23 cellular contexts compared by ENCODE assay signal in genomic region chr16:85915125-85915845, GRCh38. TPM values are rescaled to one million over a fixed set of nuclear protein-coding genes. Genes with fewer than 3 reads are reported as not detected.
DNase-seq lines count a peak whose midpoint lies in the region; ATAC-seq and TF ChIP-seq lines count a peak whose summit lies in the region.
"Had no signal": no experiment of that assay in that cellular context is flagged by ENCODE, and none has a peak within 500 bp of the region (broad histone marks: within the 10 kb centered on the region; RNA-seq: fewer than 3 reads in every experiment).

No MANE protein-coding gene starts in this region.

- peaks cover 87% of the 10 kb centered on the region for H3K36me3 Mint-ChIP-seq in stimulated activated naive CD8-positive, alpha-beta T cell treated with anti-CD3 and anti-CD28 coated beads, Interleukin-15, Interleukin-2, amounts not matched to agents 100 ng/mL and 50 ng/mL, for 24 hours (ENCODE audit: low read depth)
- peaks cover 18% of the 10 kb centered on the region for H3K36me3 Mint-ChIP-seq in activated naive CD8-positive, alpha-beta T cell treated with anti-CD3 and anti-CD28 coated beads, Interleukin-2, amount 10 ng/mL, durations not matched to agents 7 days and 5 days
- peaks cover 8% of the 10 kb centered on the region for H3K36me3 Mint-ChIP-seq in natural killer cell
- H3K36me3 Mint-ChIP-seq: CD4-positive, CD25-positive, alpha-beta regulatory T cell had no signal

- POLR2A ChIA-PET in activated naive CD8-positive, alpha-beta T cell treated with anti-CD3 and anti-CD28 coated beads, Interleukin-2, amount 10 ng/mL, durations not matched to agents 7 days and 5 days (lab: Charles Lee), result no interaction called here

- H3K27me3 Mint-ChIP-seq in stimulated activated naive CD8-positive, alpha-beta T cell treated with anti-CD3 and anti-CD28 coated beads, Interleukin-15, Interleukin-2, amounts not matched to agents 100 ng/mL and 50 ng/mL, for 24 hours, result no peaks in the 10 kb centered on the region
- H3K27me3 Mint-ChIP-seq in activated naive CD8-positive, alpha-beta T cell treated with anti-CD3 and anti-CD28 coated beads, Interleukin-2, amount 10 ng/mL, durations not matched to agents 7 days and 5 days, result no peaks in the 10 kb centered on the region
- H3K27me3 Mint-ChIP-seq in natural killer cell (ENCODE audit: low read depth in 2 of 2), result no peaks in the 10 kb centered on the region
- H3K27me3 Mint-ChIP-seq: activated CD4-positive, alpha-beta memory T cell treated with anti-CD3 and anti-CD28 coated beads, Interleukin-2, amount 10 ng/mL, durations not matched to agents 7 days and 5 days; CD4-positive, CD25-positive, alpha-beta regulatory T cell had no signal

- no peak for DNase-seq in stimulated activated naive CD8-positive, alpha-beta T cell treated with anti-CD3 and anti-CD28 coated beads, Interleukin-15, Interleukin-2, amounts not matched to agents 100 U/mL and 50 U/mL, for 24 hours
- no peak for DNase-seq in activated naive CD8-positive, alpha-beta T cell treated with anti-CD3 and anti-CD28 coated beads, Interleukin-2, amount 10 ng/mL, durations not matched to agents 7 days and 5 days
- DNase-seq in natural killer cell (no peak), NAMALWA (ENCODE audit: low spot score) (no peak), NCI-H526 treated with DMSO at 0.1 percent for 48 hours (lab: John Stamatoyannopoulos, UW) (no peak)
- DNase-seq: activated CD4-positive, alpha-beta memory T cell treated with anti-CD3 and anti-CD28 coated beads, Interleukin-2, amount 10 ng/mL, durations not matched to agents 7 days and 5 days; activated T-cell treated with anti-CD3 and anti-CD28 coated beads, Interleukin-2, amount 50 U/mL, for 48 hours; CD4-positive, CD25-positive, alpha-beta regulatory T cell; GOT3; KG1; left colon; NCI-H1048; NCI-H2029 treated with DMSO at 0.1 percent for 48 hours; NCI-H446; nephron progenitor cell; stimulated activated CD4-positive, alpha-beta T cell treated with anti-CD3 and anti-CD28 coated beads, Interleukin-2, amount 100 ng/mL, for 48 hours; WERI-Rb-1 had no signal

- no peak for ATAC-seq in stimulated activated naive CD8-positive, alpha-beta T cell treated with anti-CD3 and anti-CD28 coated beads, Interleukin-15, Interleukin-2, amounts not matched to agents 100 U/mL and 50 U/mL, for 24 hours
- ATAC-seq in activated naive CD8-positive, alpha-beta T cell treated with anti-CD3 and anti-CD28 coated beads, Interleukin-2, amount 10 ng/mL, durations not matched to agents 7 days and 5 days (ENCODE audit: low read depth), result no peak
- ATAC-seq in natural killer cell (no peak), HG02642 (IDR thresholded peaks at IDR 0.05; ENCODE audit: poor library complexity, unreplicated experiment) (no peak), GM21717 (IDR thresholded peaks at IDR 0.05; ENCODE audit: unreplicated experiment) (no peak)
- ATAC-seq: body of pancreas had no signal

- H3K27ac Mint-ChIP-seq in stimulated activated naive CD8-positive, alpha-beta T cell treated with anti-CD3 and anti-CD28 coated beads, Interleukin-15, Interleukin-2, amounts not matched to agents 100 ng/mL and 50 ng/mL, for 24 hours, result peak overlapping the region; percentile 13
- peak overlapping the region; percentile 40 for H3K27ac Mint-ChIP-seq in activated naive CD8-positive, alpha-beta T cell treated with anti-CD3 and anti-CD28 coated beads, Interleukin-2, amount 10 ng/mL, durations not matched to agents 7 days and 5 days
- H3K27ac Mint-ChIP-seq in natural killer cell, result peak overlapping the region; percentile 86
- H3K27ac Mint-ChIP-seq: activated CD4-positive, alpha-beta memory T cell treated with anti-CD3 and anti-CD28 coated beads, Interleukin-2, amount 10 ng/mL, durations not matched to agents 7 days and 5 days; CD4-positive, CD25-positive, alpha-beta regulatory T cell; nephron progenitor cell; progenitor cell of endocrine pancreas had no signal

- peaks cover 60% of the 10 kb centered on the region for H3K4me1 Mint-ChIP-seq in stimulated activated naive CD8-positive, alpha-beta T cell treated with anti-CD3 and anti-CD28 coated beads, Interleukin-15, Interleukin-2, amounts not matched to agents 100 ng/mL and 50 ng/mL, for 24 hours (ENCODE audit: low read depth)
- H3K4me1 Mint-ChIP-seq in activated naive CD8-positive, alpha-beta T cell treated with anti-CD3 and anti-CD28 coated beads, Interleukin-2, amount 10 ng/mL, durations not matched to agents 7 days and 5 days, result peaks cover 20% of the 10 kb centered on the region
- peaks cover 66 to 83% of the 10 kb centered on the region in 2 donors for H3K4me1 Mint-ChIP-seq in natural killer cell
- H3K4me1 Mint-ChIP-seq: activated CD4-positive, alpha-beta memory T cell treated with anti-CD3 and anti-CD28 coated beads, Interleukin-2, amount 10 ng/mL, durations not matched to agents 7 days and 5 days; CD4-positive, CD25-positive, alpha-beta regulatory T cell had no signal

- TF ChIP-seq CTCF in natural killer cell (IDR thresholded peaks at IDR 0.05), result no peak

- H3K4me3 Mint-ChIP-seq in stimulated activated naive CD8-positive, alpha-beta T cell treated with anti-CD3 and anti-CD28 coated beads, Interleukin-15, Interleukin-2, amounts not matched to agents 100 ng/mL and 50 ng/mL, for 24 hours, result no peak overlapping the region
- H3K4me3 Mint-ChIP-seq in activated naive CD8-positive, alpha-beta T cell treated with anti-CD3 and anti-CD28 coated beads, Interleukin-2, amount 10 ng/mL, durations not matched to agents 7 days and 5 days, result no peak overlapping the region
- H3K4me3 Mint-ChIP-seq in natural killer cell, result peak overlapping the region; percentile 80
- H3K4me3 Mint-ChIP-seq: activated CD4-positive, alpha-beta memory T cell treated with anti-CD3 and anti-CD28 coated beads, Interleukin-2, amount 10 ng/mL, durations not matched to agents 7 days and 5 days; CD4-positive, CD25-positive, alpha-beta regulatory T cell; nephron progenitor cell had no signal

- intact Hi-C loops in natural killer cell (cut with micrococcal nuclease), result no loop called here

- no peaks in the 10 kb centered on the region for H3K9me3 Mint-ChIP-seq in stimulated activated naive CD8-positive, alpha-beta T cell treated with anti-CD3 and anti-CD28 coated beads, Interleukin-15, Interleukin-2, amounts not matched to agents 100 ng/mL and 50 ng/mL, for 24 hours
- H3K9me3 Mint-ChIP-seq in activated naive CD8-positive, alpha-beta T cell treated with anti-CD3 and anti-CD28 coated beads, Interleukin-2, amount 10 ng/mL, durations not matched to agents 7 days and 5 days, result no peaks in the 10 kb centered on the region
- no peaks in the 10 kb centered on the region for H3K9me3 Mint-ChIP-seq in natural killer cell
- H3K9me3 Mint-ChIP-seq: activated CD4-positive, alpha-beta memory T cell treated with anti-CD3 and anti-CD28 coated beads, Interleukin-2, amount 10 ng/mL, durations not matched to agents 7 days and 5 days; CD4-positive, CD25-positive, alpha-beta regulatory T cell; nephron progenitor cell had no signal

RNA-seq across cellular contexts. Expression of gene IRF8, which starts 16.3 kb away (rescaled TPM):
- total RNA-seq in activated naive CD8-positive, alpha-beta T cell treated with anti-CD3 and anti-CD28 coated beads, Interleukin-2, amount 10 ng/mL, durations not matched to agents 7 days and 5 days, result 10 to 100 TPM; 27.8 to 30.8 TPM
- total RNA-seq in natural killer cell, result 100 to 1,000 TPM; 101 to 167 (median 122) TPM
- total RNA-seq: RPMI7951 had no signal

Comparison
In these comparisons a context has a peak if more than half of its experiments do, and no peak if none do; other contexts are left out.
1. H3K27ac Mint-ChIP-seq: peak in every context shown above with its lines; median percentile 86 in natural killer cell; 40 in activated naive CD8-positive, alpha-beta T cell treated with anti-CD3 and anti-CD28 coated beads, Interleukin-2, amount 10 ng/mL, durations not matched to agents 7 days and 5 days; 13 in stimulated activated naive CD8-positive, alpha-beta T cell treated with anti-CD3 and anti-CD28 coated beads, Interleukin-15, Interleukin-2, amounts not matched to agents 100 ng/mL and 50 ng/mL, for 24 hours.